14 cellular contexts compared by ENCODE assay signal in the genomic region with DNA sequence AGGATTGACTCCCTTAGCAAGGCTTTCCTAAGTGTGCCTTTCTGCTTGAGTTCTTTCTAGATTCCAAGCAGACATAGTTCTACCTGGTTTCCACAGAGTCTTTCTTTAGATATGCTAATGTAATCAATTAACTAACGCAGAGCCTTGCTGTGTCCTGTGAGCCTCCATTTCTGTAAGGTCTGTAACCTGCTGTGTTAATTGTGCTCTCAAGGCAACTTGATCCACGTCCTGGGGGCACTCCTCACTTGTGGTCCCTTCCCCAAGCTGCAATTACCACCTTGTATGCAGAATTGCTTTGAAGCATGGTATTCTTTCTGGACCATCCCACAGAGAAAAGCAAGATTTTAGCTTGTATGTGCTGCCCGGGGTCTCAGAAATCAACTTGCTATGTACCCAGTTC.
"Had no signal": no experiment of that assay in that cellular context is flagged by ENCODE, and none has a peak within 500 bp of the region (broad histone marks: within the 10 kb centered on the region; RNA-seq: fewer than 3 reads in every experiment).

No MANE protein-coding gene starts in this region.

- FAIRE-seq: endometrium, pancreas had no signal

- H3K27me3 ChIP-seq: pancreas, testis had no signal

- H3K4me1 ChIP-seq: pancreas, testis had no signal

- H3K9me3 ChIP-seq: pancreas, testis had no signal

- DNase-seq: activated CD4-positive, alpha-beta T cell treated with anti-CD3 and anti-CD28 coated beads, Interleukin-2, amount 50 U/mL, for 48 hours; activated CD4-positive, CD25-positive, alpha-beta regulatory T cell treated with anti-CD3 and anti-CD28 coated beads, Interleukin-2, amount 50 U/mL, for 72 hours; activated effector memory CD4-positive, alpha-beta T cell treated with anti-CD3 and anti-CD28 coated beads, Interleukin-2, amount 50 U/mL, for 16 hours; activated T-cell treated with anti-CD3 and anti-CD28 coated beads, Interleukin-2, amount 50 U/mL, for 4 hours; amygdala; cerebellar nuclear complex; hippocampal formation; left ventricle myocardium inferior; mesenchymal stem cell; pancreas; stimulated activated CD4-positive, alpha-beta T cell treated with anti-CD3 and anti-CD28 coated beads, Interleukin-4, amount 100 ng/mL, for 24 hours; testis had no signal

- ATAC-seq: activated T-cell treated with anti-CD3 and anti-CD28 coated beads, Interleukin-2, amount 50 U/mL, for 4 hours; esophagus mucosa; pancreas had no signal

- H3K27ac ChIP-seq: left ventricle myocardium inferior, pancreas, testis had no signal

- H3K36me3 ChIP-seq: left ventricle myocardium inferior, pancreas had no signal

- H3K4me3 ChIP-seq: left ventricle myocardium inferior, pancreas, testis had no signal
